11 cellular contexts compared by ENCODE assay signal in the genomic region with DNA sequence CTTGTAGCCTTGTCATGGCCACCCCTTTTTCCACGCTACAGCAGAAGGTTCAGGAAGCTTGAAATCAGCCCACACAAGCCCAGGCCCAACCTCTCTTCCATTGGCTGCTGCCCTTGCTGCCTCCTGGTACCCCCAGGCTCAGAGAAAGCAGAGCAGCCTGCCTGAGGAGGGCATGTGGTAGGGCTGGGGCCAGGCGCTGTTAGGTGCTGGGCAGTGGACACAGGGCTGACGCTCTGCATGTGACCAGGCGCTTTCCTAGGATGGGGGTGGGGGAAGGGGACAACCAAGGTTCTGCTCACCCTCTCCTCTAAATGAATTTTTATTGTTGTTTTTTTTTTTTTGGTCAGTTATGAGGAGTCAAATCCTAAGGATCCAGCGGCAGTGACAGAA. TPM values are rescaled to one million over a fixed set of nuclear protein-coding genes. Genes with fewer than 3 reads are reported as not detected.
DNase-seq lines count a peak whose midpoint lies in the region; ATAC-seq, FAIRE-seq and TF ChIP-seq lines count a peak whose summit lies in the region.
"Had no signal": no experiment of that assay in that cellular context is flagged by ENCODE, and none has a peak within 500 bp of the region (broad histone marks: within the 10 kb centered on the region; RNA-seq: fewer than 3 reads in every experiment).

No MANE protein-coding gene starts in this region.

- WGBS in mesodermal cell (ENCODE audit: insufficient coverage in 2 of 2), 2 experiments, result 86 to 87% methylated on average over 2 to 3 of the region's 5 CpGs
- 88% methylated on average over 5 of the region's 5 CpGs for WGBS in urinary bladder

- no peak overlapping the region for H3K4me3 Mint-ChIP-seq in naive thymus-derived CD4-positive, alpha-beta T cell
- H3K4me3 Mint-ChIP-seq: activated CD4-positive, alpha-beta T cell treated with anti-CD3 and anti-CD28 coated beads, Interleukin-2, amount 10 ng/mL, durations not matched to agents 7 days and 5 days; memory B cell; stimulated activated naive B cell treated with anti-CD40 and anti-IgM and Interleukin-4, amounts not matched to agents 10 μg/mL and 1 μg/mL and 100 μg/mL, for 72 hours had no signal

- no peak overlapping the region for H3K27ac Mint-ChIP-seq in naive thymus-derived CD4-positive, alpha-beta T cell
- H3K27ac Mint-ChIP-seq: activated CD4-positive, alpha-beta T cell treated with anti-CD3 and anti-CD28 coated beads, Interleukin-2, amount 10 ng/mL, durations not matched to agents 7 days and 5 days; memory B cell; stimulated activated naive B cell treated with anti-CD40 and anti-IgM and Interleukin-4, amounts not matched to agents 10 μg/mL and 1 μg/mL and 100 μg/mL, for 72 hours had no signal

- H3K4me3 ChIP-seq in cardiac muscle cell (no peak overlapping the region), mesodermal cell (ENCODE audit: extremely low read depth, insufficient read depth, low read length, poor library complexity, severe bottlenecking) (no peak overlapping the region), urinary bladder (ENCODE audit: low read depth, low read length) (no peak overlapping the region)
- H3K4me3 ChIP-seq in naive thymus-derived CD4-positive, alpha-beta T cell (ENCODE audit: low read length), result no peak overlapping the region

- H3K27me3 Mint-ChIP-seq in naive thymus-derived CD4-positive, alpha-beta T cell, result no peaks in the 10 kb centered on the region
- H3K27me3 Mint-ChIP-seq: activated CD4-positive, alpha-beta T cell treated with anti-CD3 and anti-CD28 coated beads, Interleukin-2, amount 10 ng/mL, durations not matched to agents 7 days and 5 days; memory B cell; stimulated activated naive B cell treated with anti-CD40 and anti-IgM and Interleukin-4, amounts not matched to agents 10 μg/mL and 1 μg/mL and 100 μg/mL, for 72 hours had no signal

- peaks cover 0 to 10% (median 6%) of the 10 kb centered on the region in 5 donors for H3K36me3 Mint-ChIP-seq in naive thymus-derived CD4-positive, alpha-beta T cell

- peaks cover 12 to 24% (median 18%) of the 10 kb centered on the region in 7 donors for H3K4me1 Mint-ChIP-seq in naive thymus-derived CD4-positive, alpha-beta T cell

- intact Hi-C loops in left ventricle myocardium superior (cut with micrococcal nuclease), result no loop called here
- intact Hi-C loops in naive thymus-derived CD4-positive, alpha-beta T cell (cut with micrococcal nuclease), result loop anchor here (1.0 kb wide), 4 partner anchors 8 to 54 kb away; partner anchors contain the start of gene HM13 (in 1 of the 2)

- no peak for ATAC-seq in left ventricle myocardium superior
- ATAC-seq in naive thymus-derived CD4-positive, alpha-beta T cell, result no peak

- CTCF ChIA-PET in naive thymus-derived CD4-positive, alpha-beta T cell (lab: Charles Lee), result interaction anchor here (0.5 to 25.3 kb wide), 8 partner anchors 9 to 178 kb away, joined by 3 to 568 read pairs (median 4); partner anchors contain the start of genes HM13 and ID1

- peak overlapping the region; percentile 80 for H3K27ac ChIP-seq in cardiac muscle cell
- peak overlapping the region; percentile 48 for H3K27ac ChIP-seq in angular gyrus (ENCODE audit: low read depth, low read length)
- H3K27ac ChIP-seq in mesodermal cell (ENCODE audit: low read depth, low read length, severe bottlenecking), result peak overlapping the region; percentile 45
- peak overlapping the region; percentile 18 for H3K27ac ChIP-seq in urinary bladder (ENCODE audit: low read depth)
- H3K27ac ChIP-seq in naive thymus-derived CD4-positive, alpha-beta T cell (ENCODE audit: low read depth, low read length), result no peak overlapping the region

- H3K36me3 ChIP-seq in cardiac muscle cell (peaks cover 7% of the 10 kb centered on the region), mesodermal cell (ENCODE audit: control insufficient read depth, insufficient read depth, low read length) (peaks cover 47% of the 10 kb centered on the region), urinary bladder (ENCODE audit: insufficient read depth) (no peaks in the 10 kb centered on the region)
- H3K36me3 ChIP-seq in naive thymus-derived CD4-positive, alpha-beta T cell (ENCODE audit: control insufficient read depth in 2 of 3, insufficient read depth in 3 of 3, low read length in 3 of 3), result peaks cover 0 to 48% (median 7%) of the 10 kb centered on the region in 3 experiments

- no peaks in the 10 kb centered on the region for H3K9me3 Mint-ChIP-seq in naive thymus-derived CD4-positive, alpha-beta T cell
- H3K9me3 Mint-ChIP-seq: activated CD4-positive, alpha-beta T cell treated with anti-CD3 and anti-CD28 coated beads, Interleukin-2, amount 10 ng/mL, durations not matched to agents 7 days and 5 days; memory B cell; stimulated activated naive B cell treated with anti-CD40 and anti-IgM and Interleukin-4, amounts not matched to agents 10 μg/mL and 1 μg/mL and 100 μg/mL, for 72 hours had no signal

- POLR2A ChIA-PET in naive thymus-derived CD4-positive, alpha-beta T cell (lab: Charles Lee), result interaction anchor here (0.7 to 2.1 kb wide), 4 partner anchors 21 to 155 kb away, joined by 3 to 12 read pairs (median 4); partner anchors contain the start of gene HM13

- no peak for TF ChIP-seq CTCF in cardiac muscle cell (IDR thresholded peaks at IDR 0.05; ENCODE audit: low read depth, low read length)

- H3K4me1 ChIP-seq in cardiac muscle cell (ENCODE audit: low read depth), result peaks cover 20% of the 10 kb centered on the region
- peaks cover 39% of the 10 kb centered on the region for H3K4me1 ChIP-seq in mesodermal cell (ENCODE audit: control insufficient read depth, insufficient read depth, low read length, poor library complexity, severe bottlenecking)
- peaks cover 1% of the 10 kb centered on the region for H3K4me1 ChIP-seq in urinary bladder (ENCODE audit: insufficient read depth)
- peaks cover 9% of the 10 kb centered on the region in 2 donors for H3K4me1 ChIP-seq in naive thymus-derived CD4-positive, alpha-beta T cell (ENCODE audit: control insufficient read depth in 2 of 2, insufficient read depth in 2 of 2, low read length in 2 of 2)

- no peak for FAIRE-seq in RCC 7860 (lab: Jason Lieb, UNC)

- DNase-seq in cardiac muscle cell (ENCODE audit: low read depth in 1 of 2, low spot score in 1 of 2), result no peak
- DNase-seq in left ventricle myocardium superior, result no peak
- no peak for DNase-seq in DMS79 treated with DMSO at 0.1 percent for 48 hours (lab: John Stamatoyannopoulos, UW)
- DNase-seq in RCC 7860 (ENCODE audit: low spot score), result no peak
- no peak for DNase-seq in naive thymus-derived CD4-positive, alpha-beta T cell

- H3K9me3 ChIP-seq in cardiac muscle cell (ENCODE audit: low read depth) (no peaks in the 10 kb centered on the region), mesodermal cell (ENCODE audit: control insufficient read depth, low read length) (no peaks in the 10 kb centered on the region)
- H3K9me3 ChIP-seq in naive thymus-derived CD4-positive, alpha-beta T cell (ENCODE audit: control insufficient read depth in 2 of 3, low read length in 3 of 3), result no peaks in the 10 kb centered on the region

- no peaks in the 10 kb centered on the region for H3K27me3 ChIP-seq in cardiac muscle cell
- H3K27me3 ChIP-seq in naive thymus-derived CD4-positive, alpha-beta T cell (ENCODE audit: control insufficient read depth in 2 of 2, insufficient read depth in 2 of 2, low read length in 2 of 2), result no peaks in the 10 kb centered on the region

RNA-seq across cellular contexts. Expression of gene ID1, which starts 36.3 kb away (rescaled TPM):
- 596 and 766 TPM in 2 replicates for total RNA-seq in cardiac muscle cell
- 152 and 223 TPM in 2 replicates for polyA plus RNA-seq in cardiac muscle cell
- total RNA-seq in left ventricle myocardium superior, result 99.2 TPM
- 455 TPM for polyA plus RNA-seq in mesodermal cell (2013, experiment 1 of 2)
- 320 TPM for polyA plus RNA-seq in mesodermal cell (2013, experiment 2 of 2)
- total RNA-seq in urinary bladder, result 500 TPM
- 683 TPM for polyA plus RNA-seq in urinary bladder
- 10 to 100 TPM in 1 of 5 experiments, 1 to 10 TPM in 1, under 1 TPM in 3; 0.41 to 16.9 (median 0.62) TPM for total RNA-seq in naive thymus-derived CD4-positive, alpha-beta T cell
- not detected for polyA plus RNA-seq in naive thymus-derived CD4-positive, alpha-beta T cell

RNA-seq across cellular contexts. Expression of gene HM13, which starts 54.5 kb away (rescaled TPM):
- total RNA-seq in cardiac muscle cell (49.8 and 62.6 TPM in 2 replicates), left ventricle myocardium superior (39.2 TPM), urinary bladder (48.8 TPM)
- polyA plus RNA-seq in cardiac muscle cell (125 and 170 TPM in 2 replicates), urinary bladder (90.4 TPM)
- polyA plus RNA-seq in mesodermal cell (2013, experiment 1 of 2), result 110 TPM
- 92.7 TPM for polyA plus RNA-seq in mesodermal cell (2013, experiment 2 of 2)
- 100 to 1,000 TPM; 102 to 197 (median 133) TPM for total RNA-seq in naive thymus-derived CD4-positive, alpha-beta T cell
- 100 to 1,000 TPM; 109 to 140 TPM for polyA plus RNA-seq in naive thymus-derived CD4-positive, alpha-beta T cell
